ENCODE assay signal across 17 cellular contexts in the genomic region with DNA sequence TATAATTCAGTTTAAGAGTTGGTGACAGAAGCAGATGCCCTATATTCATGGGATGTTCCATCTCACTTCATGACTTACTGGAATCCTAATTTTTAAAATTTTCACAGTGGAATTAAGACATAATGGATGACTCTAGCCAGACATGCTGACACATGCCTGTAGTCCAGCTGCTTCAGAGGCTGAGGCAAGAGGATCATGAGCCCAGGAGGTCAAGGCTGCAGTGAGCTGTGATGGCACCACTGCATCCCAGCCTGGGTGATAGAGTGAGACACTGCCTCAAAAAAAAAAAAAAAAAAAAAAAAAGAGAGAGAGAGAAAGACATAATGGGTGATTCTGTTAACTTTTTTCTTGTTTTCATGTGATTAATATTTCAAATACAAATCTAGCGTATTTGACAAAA.
A peak's percentile ranks its signal among the peaks of the same experiment; 100 is the strongest.
DNase-seq lines count a peak whose midpoint lies in the region; ATAC-seq and TF ChIP-seq lines count a peak whose summit lies in the region.
"Had no signal": no experiment of that assay in that cellular context is flagged by ENCODE, and none has a peak within 500 bp of the region (broad histone marks: within the 10 kb centered on the region; RNA-seq: fewer than 3 reads in every experiment).

No MANE protein-coding gene starts in this region.

- no peak overlapping the region for H2AFZ ChIP-seq in neural progenitor cell (replicated peaks)

- H3K9ac ChIP-seq in neural progenitor cell, result no peak overlapping the region

- ATAC-seq in activated naive CD8-positive, alpha-beta T cell treated with anti-CD3 and anti-CD28 coated beads, Interleukin-2, amount 50 U/mL, for 24 hours, result no peak
- ATAC-seq in upper lobe of right lung, result no peak
- ATAC-seq in GM19397 (IDR thresholded peaks at IDR 0.05; ENCODE audit: unreplicated experiment), result no peak
- ATAC-seq: A549 had no signal

- no peak for DNase-seq in activated naive CD8-positive, alpha-beta T cell treated with anti-CD3 and anti-CD28 coated beads for 36 hours
- no peak for DNase-seq in activated naive CD8-positive, alpha-beta T cell treated with anti-CD3 and anti-CD28 coated beads, Interleukin-2, amount 50 U/mL, for 24 hours
- no peak for DNase-seq in esophagus muscularis mucosa (ENCODE audit: extremely low spot score)
- DNase-seq in neural progenitor cell (ENCODE audit: low spot score), result no peak
- DNase-seq in upper lobe of right lung, result no peak
- DNase-seq in central memory CD4-positive, alpha-beta T cell, result no peak
- DNase-seq in NCI-H2081 treated with DMSO at 0.1 percent for 48 hours (lab: John Stamatoyannopoulos, UW), result no peak
- DNase-seq: activated CD4-positive, CD25-positive, alpha-beta regulatory T cell; activated naive CD8-positive, alpha-beta T cell treated with anti-CD3 and anti-CD28 coated beads, Interleukin-2, amount 10 ng/mL, durations not matched to agents 7 days and 5 days; esophagus squamous epithelium; Kasumi-1; NCI-H146; NCI-H524 treated with DMSO at 0.1 percent for 48 hours; nucleus accumbens; stimulated activated CD4-positive, alpha-beta T cell treated with anti-CD3 and anti-CD28 coated beads, Interleukin-12 subunit alpha, Interleukin-12 subunit beta, amount 100 ng/mL, for 4 hours had no signal

- no peak overlapping the region for H3K4me2 ChIP-seq in neural progenitor cell
- H3K4me2 ChIP-seq: A549 had no signal

- no peaks in the 10 kb centered on the region for H3K9me3 Mint-ChIP-seq in activated naive CD8-positive, alpha-beta T cell treated with anti-CD3 and anti-CD28 coated beads for 36 hours
- no peaks in the 10 kb centered on the region for H3K9me3 Mint-ChIP-seq in activated naive CD8-positive, alpha-beta T cell treated with anti-CD3 and anti-CD28 coated beads, Interleukin-2, amount 50 U/mL, for 24 hours
- no peaks in the 10 kb centered on the region for H3K9me3 Mint-ChIP-seq in neural progenitor cell
- H3K9me3 Mint-ChIP-seq: activated naive CD8-positive, alpha-beta T cell treated with anti-CD3 and anti-CD28 coated beads, Interleukin-2, amount 10 ng/mL, durations not matched to agents 7 days and 5 days had no signal

- no peaks in the 10 kb centered on the region for H3K27me3 Mint-ChIP-seq in activated naive CD8-positive, alpha-beta T cell treated with anti-CD3 and anti-CD28 coated beads for 36 hours
- no peaks in the 10 kb centered on the region for H3K27me3 Mint-ChIP-seq in activated naive CD8-positive, alpha-beta T cell treated with anti-CD3 and anti-CD28 coated beads, Interleukin-2, amount 50 U/mL, for 24 hours
- peaks cover 4% of the 10 kb centered on the region for H3K27me3 Mint-ChIP-seq in neural progenitor cell (ENCODE audit: insufficient read depth, low read depth)
- H3K27me3 Mint-ChIP-seq: activated naive CD8-positive, alpha-beta T cell treated with anti-CD3 and anti-CD28 coated beads, Interleukin-2, amount 10 ng/mL, durations not matched to agents 7 days and 5 days had no signal

- H4K20me1 ChIP-seq in neural progenitor cell (ENCODE audit: low read depth), result no peaks in the 10 kb centered on the region

- TF ChIP-seq EP300 in esophagus muscularis mucosa (IDR thresholded peaks at IDR 0.05), result no peak

- H3K27ac Mint-ChIP-seq in activated naive CD8-positive, alpha-beta T cell treated with anti-CD3 and anti-CD28 coated beads for 36 hours, result peak overlapping the region; percentile 19
- H3K27ac Mint-ChIP-seq in activated naive CD8-positive, alpha-beta T cell treated with anti-CD3 and anti-CD28 coated beads, Interleukin-2, amount 50 U/mL, for 24 hours, result no peak overlapping the region
- H3K27ac Mint-ChIP-seq in neural progenitor cell, result no peak overlapping the region
- H3K27ac Mint-ChIP-seq: activated naive CD8-positive, alpha-beta T cell treated with anti-CD3 and anti-CD28 coated beads, Interleukin-2, amount 10 ng/mL, durations not matched to agents 7 days and 5 days had no signal

- 85% methylated on average over 1 of the region's 1 CpG for WGBS in esophagus muscularis mucosa

- H3K27me3 ChIP-seq in esophagus muscularis mucosa (no peaks in the 10 kb centered on the region), neural progenitor cell (no peaks in the 10 kb centered on the region), upper lobe of right lung (no peaks in the 10 kb centered on the region)
- H3K27me3 ChIP-seq: esophagus squamous epithelium had no signal

- H3K27ac ChIP-seq in esophagus muscularis mucosa (replicated peaks in 1 of 4) (peak overlapping the region; percentile 79 to 85 (median 82)), neural progenitor cell (peak overlapping the region; percentile 13), upper lobe of right lung (peak overlapping the region; percentile 37)
- H3K27ac ChIP-seq: A549 had no signal

- peaks cover 39% of the 10 kb centered on the region for H3K4me1 Mint-ChIP-seq in activated naive CD8-positive, alpha-beta T cell treated with anti-CD3 and anti-CD28 coated beads for 36 hours
- peaks cover 44% of the 10 kb centered on the region for H3K4me1 Mint-ChIP-seq in activated naive CD8-positive, alpha-beta T cell treated with anti-CD3 and anti-CD28 coated beads, Interleukin-2, amount 50 U/mL, for 24 hours
- H3K4me1 Mint-ChIP-seq in neural progenitor cell, result peaks cover 14% of the 10 kb centered on the region

- no peaks in the 10 kb centered on the region for H3K79me2 ChIP-seq in neural progenitor cell (ENCODE audit: low read depth)

- H3K36me3 ChIP-seq in esophagus muscularis mucosa, result peaks cover 0 to 58% (median 30%) of the 10 kb centered on the region in 4 donors
- no peaks in the 10 kb centered on the region for H3K36me3 ChIP-seq in neural progenitor cell
- H3K36me3 ChIP-seq in upper lobe of right lung, result peaks cover 90% of the 10 kb centered on the region

- TF ChIP-seq CTCF in esophagus muscularis mucosa (IDR thresholded peaks at IDR 0.05) (no peak), neural progenitor cell (IDR thresholded peaks at IDR 0.05) (no peak), upper lobe of right lung (IDR thresholded peaks at IDR 0.05) (no peak)

- H3K4me3 Mint-ChIP-seq in activated naive CD8-positive, alpha-beta T cell treated with anti-CD3 and anti-CD28 coated beads for 36 hours, result no peak overlapping the region
- no peak overlapping the region for H3K4me3 Mint-ChIP-seq in activated naive CD8-positive, alpha-beta T cell treated with anti-CD3 and anti-CD28 coated beads, Interleukin-2, amount 50 U/mL, for 24 hours
- H3K4me3 Mint-ChIP-seq in neural progenitor cell, result no peak overlapping the region
- H3K4me3 Mint-ChIP-seq: activated naive CD8-positive, alpha-beta T cell treated with anti-CD3 and anti-CD28 coated beads, Interleukin-2, amount 10 ng/mL, durations not matched to agents 7 days and 5 days had no signal

- H3F3A ChIP-seq in neural progenitor cell (ENCODE audit: low read depth), result no peaks in the 10 kb centered on the region

- intact Hi-C loops in esophagus muscularis mucosa (cut with DNase I), result no loop called here
- intact Hi-C loops in upper lobe of right lung (cut with DNase I), result no loop called here

- peaks cover 39% of the 10 kb centered on the region for H3K36me3 Mint-ChIP-seq in activated naive CD8-positive, alpha-beta T cell treated with anti-CD3 and anti-CD28 coated beads for 36 hours
- peaks cover 48% of the 10 kb centered on the region for H3K36me3 Mint-ChIP-seq in activated naive CD8-positive, alpha-beta T cell treated with anti-CD3 and anti-CD28 coated beads, Interleukin-2, amount 50 U/mL, for 24 hours (ENCODE audit: low read depth)
- peaks cover 38% of the 10 kb centered on the region for H3K36me3 Mint-ChIP-seq in neural progenitor cell

- H3K4me1 ChIP-seq in esophagus muscularis mucosa, result peaks cover 60 to 89% (median 82%) of the 10 kb centered on the region in 4 donors
- no peaks in the 10 kb centered on the region for H3K4me1 ChIP-seq in neural progenitor cell
- peaks cover 23% of the 10 kb centered on the region for H3K4me1 ChIP-seq in upper lobe of right lung

- no peak overlapping the region for H3K4me3 ChIP-seq in esophagus muscularis mucosa
- no peak overlapping the region for H3K4me3 ChIP-seq in neural progenitor cell
- H3K4me3 ChIP-seq in upper lobe of right lung, result no peak overlapping the region
- H3K4me3 ChIP-seq: A549, esophagus squamous epithelium had no signal

- no peaks in the 10 kb centered on the region for H3K9me3 ChIP-seq in esophagus muscularis mucosa
- H3K9me3 ChIP-seq in neural progenitor cell (ENCODE audit: low read depth), result no peaks in the 10 kb centered on the region
- H3K9me3 ChIP-seq in upper lobe of right lung, result no peaks in the 10 kb centered on the region
- H3K9me3 ChIP-seq: A549, esophagus squamous epithelium had no signal

- TF ChIP-seq POLR2A in esophagus muscularis mucosa (IDR thresholded peaks at IDR 0.05; ENCODE audit: low read depth), result no peak

Comparison
In these comparisons a context has a peak if more than half of its experiments do, and no peak if none do; other contexts are left out.
1. H3K27ac ChIP-seq: peak in every context shown above with its lines; median percentile 82 in esophagus muscularis mucosa; 37 in upper lobe of right lung; 13 in neural progenitor cell.